Comparison of ENCODE assay signal across 1 cellular context in the genomic region with DNA sequence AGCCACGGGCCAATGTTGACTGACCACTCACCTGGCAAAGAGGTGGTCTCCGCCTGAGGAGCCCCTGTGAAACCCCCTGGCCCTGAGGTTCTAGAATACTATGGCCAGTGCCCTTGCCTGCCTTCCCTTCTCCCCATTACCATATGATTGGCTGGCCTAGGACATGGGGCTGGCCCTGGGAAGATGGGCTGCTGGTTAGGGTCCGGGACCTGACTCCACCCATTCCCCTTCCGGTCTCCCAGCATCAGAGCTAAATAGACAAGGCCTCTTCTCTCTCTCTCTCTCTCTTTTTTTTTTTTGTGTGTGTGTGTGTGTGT.
TF ChIP-seq lines count a peak whose summit lies in the region.

No MANE protein-coding gene starts in this region.

TF ChIP-seq in GM12878, 131 proteins besides CTCF, POLR2A, EP300 and RAD21:
- no peak for TF ChIP-seq MYB (IDR thresholded peaks at IDR 0.05; ENCODE audit: borderline replicate concordance, low read depth, low read length)
- TF ChIP-seq CBFB (IDR thresholded peaks at IDR 0.05; ENCODE audit: low read depth) = no peak
- 0 out of 2 replicates have a peak, but pooled peaks have one; percentile 63 for TF ChIP-seq POLR2AphosphoS2 (IDR thresholded peaks at IDR 0.05; ENCODE audit: low read depth, low read length)
- TF ChIP-seq, protein P1, sequence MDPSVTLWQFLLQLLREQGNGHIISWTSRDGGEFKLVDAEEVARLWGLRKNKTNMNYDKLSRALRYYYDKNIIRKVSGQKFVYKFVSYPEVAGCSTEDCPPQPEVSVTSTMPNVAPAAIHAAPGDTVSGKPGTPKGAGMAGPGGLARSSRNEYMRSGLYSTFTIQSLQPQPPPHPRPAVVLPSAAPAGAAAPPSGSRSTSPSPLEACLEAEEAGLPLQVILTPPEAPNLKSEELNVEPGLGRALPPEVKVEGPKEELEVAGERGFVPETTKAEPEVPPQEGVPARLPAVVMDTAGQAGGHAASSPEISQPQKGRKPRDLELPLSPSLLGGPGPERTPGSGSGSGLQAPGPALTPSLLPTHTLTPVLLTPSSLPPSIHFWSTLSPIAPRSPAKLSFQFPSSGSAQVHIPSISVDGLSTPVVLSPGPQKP (IDR thresholded peaks at IDR 0.05; ENCODE audit: low read depth, low read length) = peak; percentile 13; the same call in 1 of the 2 replicates
- peak; percentile 16 for TF ChIP-seq MEF2B (IDR thresholded peaks at IDR 0.05; ENCODE audit: partially characterized antibody, poor library complexity, severe bottlenecking)
- TF ChIP-seq POU2F2 (IDR thresholded peaks at IDR 0.05; ENCODE audit: borderline replicate concordance, low read depth, low read length) = 0 out of 3 replicates have a peak, but pooled peaks have one; percentile 9
- peak; percentile 90 for TF ChIP-seq ZNF384 (IDR thresholded peaks at IDR 0.05; ENCODE audit: borderline replicate concordance, low read depth, low read length)
- TF ChIP-seq, protein P2, sequence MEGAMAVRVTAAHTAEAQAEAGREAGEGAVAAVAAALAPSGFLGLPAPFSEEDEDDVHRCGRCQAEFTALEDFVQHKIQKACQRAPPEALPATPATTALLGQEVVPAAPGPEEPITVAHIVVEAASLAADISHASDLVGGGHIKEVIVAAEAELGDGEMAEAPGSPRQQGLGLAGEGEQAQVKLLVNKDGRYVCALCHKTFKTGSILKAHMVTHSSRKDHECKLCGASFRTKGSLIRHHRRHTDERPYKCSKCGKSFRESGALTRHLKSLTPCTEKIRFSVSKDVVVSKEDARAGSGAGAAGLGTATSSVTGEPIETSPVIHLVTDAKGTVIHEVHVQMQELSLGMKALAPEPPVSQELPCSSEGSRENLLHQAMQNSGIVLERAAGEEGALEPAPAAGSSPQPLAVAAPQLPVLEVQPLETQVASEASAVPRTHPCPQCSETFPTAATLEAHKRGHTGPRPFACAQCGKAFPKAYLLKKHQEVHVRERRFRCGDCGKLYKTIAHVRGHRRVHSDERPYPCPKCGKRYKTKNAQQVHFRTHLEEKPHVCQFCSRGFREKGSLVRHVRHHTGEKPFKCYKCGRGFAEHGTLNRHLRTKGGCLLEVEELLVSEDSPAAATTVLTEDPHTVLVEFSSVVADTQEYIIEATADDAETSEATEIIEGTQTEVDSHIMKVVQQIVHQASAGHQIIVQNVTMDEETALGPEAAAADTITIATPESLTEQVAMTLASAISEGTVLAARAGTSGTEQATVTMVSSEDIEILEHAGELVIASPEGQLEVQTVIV (IDR thresholded peaks at IDR 0.05; ENCODE audit: borderline replicate concordance, partially characterized antibody) = no peak
- no peak for TF ChIP-seq RB1 (IDR thresholded peaks at IDR 0.05; ENCODE audit: borderline replicate concordance)
- TF ChIP-seq, protein P3, sequence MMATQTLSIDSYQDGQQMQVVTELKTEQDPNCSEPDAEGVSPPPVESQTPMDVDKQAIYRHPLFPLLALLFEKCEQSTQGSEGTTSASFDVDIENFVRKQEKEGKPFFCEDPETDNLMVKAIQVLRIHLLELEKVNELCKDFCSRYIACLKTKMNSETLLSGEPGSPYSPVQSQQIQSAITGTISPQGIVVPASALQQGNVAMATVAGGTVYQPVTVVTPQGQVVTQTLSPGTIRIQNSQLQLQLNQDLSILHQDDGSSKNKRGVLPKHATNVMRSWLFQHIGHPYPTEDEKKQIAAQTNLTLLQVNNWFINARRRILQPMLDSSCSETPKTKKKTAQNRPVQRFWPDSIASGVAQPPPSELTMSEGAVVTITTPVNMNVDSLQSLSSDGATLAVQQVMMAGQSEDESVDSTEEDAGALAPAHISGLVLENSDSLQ (IDR thresholded peaks at IDR 0.05) = peak; percentile 36; the same call in 1 of the 2 replicates
- TF ChIP-seq CHD1 (IDR thresholded peaks at IDR 0.05; ENCODE audit: low read depth, low read length) = peak; percentile 82; the same call in 1 of the 2 replicates
- TF ChIP-seq MXI1 (IDR thresholded peaks at IDR 0.05; ENCODE audit: low read depth, low read length) = 0 out of 2 replicates have a peak, but pooled peaks have one; percentile 48
